ENCODE assay signal across 1 cellular context in genomic region chr11:96196074-96196787, GRCh38.
TF ChIP-seq lines count a peak whose summit lies in the region.

No MANE protein-coding gene starts in this region.

TF ChIP-seq in IMR-90, 13 proteins besides CTCF, POLR2A, EP300 and RAD21:
- TF ChIP-seq FOS (IDR thresholded peaks at IDR 0.05; ENCODE audit: low read depth, low read length) (no peak), RFX5 (IDR thresholded peaks at IDR 0.05; ENCODE audit: low read depth, low read length) (no peak), MXI1 (IDR thresholded peaks at IDR 0.05; ENCODE audit: borderline replicate concordance, low read depth, low read length) (no peak), NFE2L2 (IDR thresholded peaks at IDR 0.05; ENCODE audit: low read depth, low read length) (no peak), CEBPB (IDR thresholded peaks at IDR 0.05; ENCODE audit: low read depth, low read length) (no peak), SMC3 (IDR thresholded peaks at IDR 0.05; ENCODE audit: low read depth, low read length) (no peak), MAFK (IDR thresholded peaks at IDR 0.05; ENCODE audit: low read depth, low read length) (no peak), CHD1 (IDR thresholded peaks at IDR 0.05; ENCODE audit: low read depth, low read length) (no peak)
- TF ChIP-seq, protein P1, sequence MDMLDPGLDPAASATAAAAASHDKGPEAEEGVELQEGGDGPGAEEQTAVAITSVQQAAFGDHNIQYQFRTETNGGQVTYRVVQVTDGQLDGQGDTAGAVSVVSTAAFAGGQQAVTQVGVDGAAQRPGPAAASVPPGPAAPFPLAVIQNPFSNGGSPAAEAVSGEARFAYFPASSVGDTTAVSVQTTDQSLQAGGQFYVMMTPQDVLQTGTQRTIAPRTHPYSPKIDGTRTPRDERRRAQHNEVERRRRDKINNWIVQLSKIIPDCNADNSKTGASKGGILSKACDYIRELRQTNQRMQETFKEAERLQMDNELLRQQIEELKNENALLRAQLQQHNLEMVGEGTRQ (IDR thresholded peaks at IDR 0.05; ENCODE audit: low read depth, low read length) = no peak
